In genomic region chr5:176900783-176901204, GRCh38 we compare ENCODE assay signal across 32 cellular contexts. TPM values are rescaled to one million over a fixed set of nuclear protein-coding genes. Genes with fewer than 3 reads are reported as not detected.
DNase-seq lines count a peak whose midpoint lies in the region; ATAC-seq and TF ChIP-seq lines count a peak whose summit lies in the region.
"Had no signal": no experiment of that assay in that cellular context is flagged by ENCODE, and none has a peak within 500 bp of the region (broad histone marks: within the 10 kb centered on the region; RNA-seq: fewer than 3 reads in every experiment).

No MANE protein-coding gene starts in this region.

- H3K4me1 ChIP-seq in testis (no peaks in the 10 kb centered on the region), A673 (ENCODE audit: insufficient read depth, low read length, poor library complexity, severe bottlenecking) (no peaks in the 10 kb centered on the region)
- H3K4me1 ChIP-seq: tibial artery had no signal

- POLR2A ChIA-PET in WTC11 (lab: Charles Lee) (no interaction called here), A673 (lab: Charles Lee; ENCODE audit: low non-redundant PET) (no interaction called here)

- ATAC-seq in WTC11 (no peak), HG03378 (IDR thresholded peaks at IDR 0.05; ENCODE audit: unreplicated experiment) (no peak)
- ATAC-seq: activated CD8-positive, alpha-beta memory T cell treated with anti-CD3 and anti-CD28 coated beads, Interleukin-2, amount 10 ng/mL, durations not matched to agents 7 days and 5 days; naive thymus-derived CD8-positive, alpha-beta T cell had no signal

- CTCF ChIA-PET in WTC11 (lab: Charles Lee) (interaction anchor here (1.3 to 6.3 kb wide), 5 partner anchors 9 to 240 kb away, joined by 3 to 63 read pairs (median 5); no protein-coding TSS in a partner anchor), A673 (lab: Charles Lee) (no interaction called here)

- BruUV-seq in A673 (replicated peaks; lab: Mats Ljungman, UMichigan): no TSS peak

- no peak for TF ChIP-seq POLR2A in testis (IDR thresholded peaks at IDR 0.05)

- H3K9me3 ChIP-seq in testis (no peaks in the 10 kb centered on the region), A673 (ENCODE audit: low read depth, low read length, poor library complexity, severe bottlenecking) (no peaks in the 10 kb centered on the region)
- H3K9me3 ChIP-seq: heart right ventricle, ovary, tibial artery had no signal

- DNase-seq in activated T-cell treated with anti-CD3 and anti-CD28 coated beads, Interleukin-2, amount 50 U/mL, for 24 hours: no peak
- no peak for DNase-seq in activated T-cell treated with anti-CD3 and anti-CD28 coated beads, Interleukin-2, amount 50 U/mL, for 48 hours
- DNase-seq in WTC11 (ENCODE audit: low spot score) (no peak), glutamatergic neuron (no peak), testis (peak; percentile 13), A673 (ENCODE audit: low spot score) (no peak), caudate nucleus (lab: John Stamatoyannopoulos, UW) (no peak)
- DNase-seq: activated CD4-positive, alpha-beta T cell treated with anti-CD3 and anti-CD28 coated beads, Interleukin-2, amount 10 ng/mL, durations not matched to agents 7 days and 5 days; activated CD8-positive, alpha-beta memory T cell treated with anti-CD3 and anti-CD28 coated beads, Interleukin-2, amount 10 ng/mL, durations not matched to agents 7 days and 5 days; activated naive CD8-positive, alpha-beta T cell treated with anti-CD3 and anti-CD28 coated beads, Interleukin-2, amount 10 ng/mL, durations not matched to agents 7 days and 5 days; AML-193; cerebellar nuclear complex; DMS53; effector CD4-positive, alpha-beta T cell; GDM1; HCEC 1CT; heart right ventricle; naive thymus-derived CD8-positive, alpha-beta T cell; NCI-H1930; NCI-H526 treated with DMSO at 0.1 percent for 48 hours; ovary; right cardiac atrium; stimulated activated CD4-positive, alpha-beta T cell treated with anti-CD3 and anti-CD28 coated beads, Interleukin-4, amount 100 ng/mL, for 1 hour; stimulated activated naive CD4-positive, alpha-beta T cell; tibial artery had no signal

- H3K4me1 Mint-ChIP-seq in activated T-cell treated with anti-CD3 and anti-CD28 coated beads, Interleukin-2, amount 50 U/mL, for 24 hours (ENCODE audit: low read depth): peaks cover 48% of the 10 kb centered on the region
- peaks cover 11% of the 10 kb centered on the region for H3K4me1 Mint-ChIP-seq in WTC11
- peaks cover 12% of the 10 kb centered on the region for H3K4me1 Mint-ChIP-seq in glutamatergic neuron (ENCODE audit: low read depth, unreplicated experiment)

- intact Hi-C loops in testis (cut with DNase I; ENCODE audit: low total_unique reads) (no loop called here), A673 (cut with micrococcal nuclease; ENCODE audit: unreplicated experiment) (no loop called here)

- H3K27me3 ChIP-seq in testis: no peaks in the 10 kb centered on the region
- H3K27me3 ChIP-seq in A673 (replicated peaks; ENCODE audit: insufficient read depth, low read depth, low read length, poor library complexity): no peaks in the 10 kb centered on the region
- H3K27me3 ChIP-seq: heart right ventricle, ovary, tibial artery had no signal

- TF ChIP-seq CTCF in WTC11 (IDR thresholded peaks at IDR 0.05) (no peak), glutamatergic neuron (IDR thresholded peaks at IDR 0.05; ENCODE audit: partially characterized antibody, unreplicated experiment) (no peak), testis (IDR thresholded peaks at IDR 0.05) (no peak), A673 (conservative IDR thresholded peaks at IDR 0.05; ENCODE audit: low read depth, low read length) (no peak)

- WGBS in testis, 2 donors: 68 to 76% methylated on average over 6 of the region's 6 CpGs

- H3K27ac ChIP-seq in testis (no peak overlapping the region), A673 (ENCODE audit: low read depth, low read length, poor library complexity, severe bottlenecking) (no peak overlapping the region), caudate nucleus (ENCODE audit: low read depth, low read length) (no peak overlapping the region)
- H3K27ac ChIP-seq: ovary, SK-N-MC, tibial artery, VCaP had no signal

- peak overlapping the region; percentile 86 for H3K27ac Mint-ChIP-seq in activated T-cell treated with anti-CD3 and anti-CD28 coated beads, Interleukin-2, amount 50 U/mL, for 24 hours
- peak overlapping the region; percentile 75 for H3K27ac Mint-ChIP-seq in WTC11
- no peak overlapping the region for H3K27ac Mint-ChIP-seq in glutamatergic neuron (ENCODE audit: unreplicated experiment)
- H3K27ac Mint-ChIP-seq: activated CD4-positive, alpha-beta T cell treated with anti-CD3 and anti-CD28 coated beads, Interleukin-2, amount 10 ng/mL, durations not matched to agents 7 days and 5 days; activated CD8-positive, alpha-beta memory T cell treated with anti-CD3 and anti-CD28 coated beads, Interleukin-2, amount 10 ng/mL, durations not matched to agents 7 days and 5 days; activated naive CD8-positive, alpha-beta T cell treated with anti-CD3 and anti-CD28 coated beads, Interleukin-2, amount 10 ng/mL, durations not matched to agents 7 days and 5 days; T-helper 2 cell treated with Interferon-gamma antibody and Interleukin-4, amounts not matched to agents 5 μg/mL and 100 μg/mL, for 36 hours had no signal

- H3K36me3 ChIP-seq in testis (ENCODE audit: low read depth, missing control alignments) (no peaks in the 10 kb centered on the region), A673 (ENCODE audit: insufficient read depth, low read length, poor library complexity, severe bottlenecking) (peaks cover 28% of the 10 kb centered on the region)
- H3K36me3 ChIP-seq: ovary had no signal

- no peak overlapping the region for H3K4me3 Mint-ChIP-seq in activated T-cell treated with anti-CD3 and anti-CD28 coated beads, Interleukin-2, amount 50 U/mL, for 24 hours
- H3K4me3 Mint-ChIP-seq in WTC11: no peak overlapping the region
- H3K4me3 Mint-ChIP-seq in glutamatergic neuron (ENCODE audit: unreplicated experiment): peak overlapping the region; percentile 4
- H3K4me3 Mint-ChIP-seq: activated CD4-positive, alpha-beta T cell treated with anti-CD3 and anti-CD28 coated beads, Interleukin-2, amount 10 ng/mL, durations not matched to agents 7 days and 5 days; activated CD8-positive, alpha-beta memory T cell treated with anti-CD3 and anti-CD28 coated beads, Interleukin-2, amount 10 ng/mL, durations not matched to agents 7 days and 5 days; activated naive CD8-positive, alpha-beta T cell treated with anti-CD3 and anti-CD28 coated beads, Interleukin-2, amount 10 ng/mL, durations not matched to agents 7 days and 5 days; naive thymus-derived CD8-positive, alpha-beta T cell; T-helper 2 cell treated with Interferon-gamma antibody and Interleukin-4, amounts not matched to agents 5 μg/mL and 100 μg/mL, for 36 hours had no signal

- H3K9me3 Mint-ChIP-seq in activated T-cell treated with anti-CD3 and anti-CD28 coated beads, Interleukin-2, amount 50 U/mL, for 24 hours: no peaks in the 10 kb centered on the region
- no peaks in the 10 kb centered on the region for H3K9me3 Mint-ChIP-seq in WTC11
- H3K9me3 Mint-ChIP-seq in glutamatergic neuron (ENCODE audit: unreplicated experiment): peaks cover 11% of the 10 kb centered on the region
- H3K9me3 Mint-ChIP-seq: activated CD4-positive, alpha-beta T cell treated with anti-CD3 and anti-CD28 coated beads, Interleukin-2, amount 10 ng/mL, durations not matched to agents 7 days and 5 days; activated naive CD8-positive, alpha-beta T cell treated with anti-CD3 and anti-CD28 coated beads, Interleukin-2, amount 10 ng/mL, durations not matched to agents 7 days and 5 days; naive thymus-derived CD8-positive, alpha-beta T cell; T-helper 2 cell treated with Interferon-gamma antibody and Interleukin-4, amounts not matched to agents 5 μg/mL and 100 μg/mL, for 36 hours had no signal

- no peaks in the 10 kb centered on the region for H3K27me3 Mint-ChIP-seq in activated T-cell treated with anti-CD3 and anti-CD28 coated beads, Interleukin-2, amount 50 U/mL, for 24 hours
- no peaks in the 10 kb centered on the region for H3K27me3 Mint-ChIP-seq in WTC11 (ENCODE audit: low read depth)
- peaks cover 6% of the 10 kb centered on the region for H3K27me3 Mint-ChIP-seq in glutamatergic neuron (ENCODE audit: unreplicated experiment)
- H3K27me3 Mint-ChIP-seq: activated CD4-positive, alpha-beta T cell treated with anti-CD3 and anti-CD28 coated beads, Interleukin-2, amount 10 ng/mL, durations not matched to agents 7 days and 5 days; activated naive CD8-positive, alpha-beta T cell treated with anti-CD3 and anti-CD28 coated beads, Interleukin-2, amount 10 ng/mL, durations not matched to agents 7 days and 5 days had no signal

- H3K4me3 ChIP-seq in testis: no peak overlapping the region
- H3K4me3 ChIP-seq in A673 (ENCODE audit: low read depth, low read length, poor library complexity, severe bottlenecking): no peak overlapping the region
- H3K4me3 ChIP-seq: heart right ventricle, ovary, SK-N-MC, tibial artery had no signal

- peaks cover 55% of the 10 kb centered on the region for H3K36me3 Mint-ChIP-seq in activated T-cell treated with anti-CD3 and anti-CD28 coated beads, Interleukin-2, amount 50 U/mL, for 24 hours (ENCODE audit: low read depth)
- H3K36me3 Mint-ChIP-seq in WTC11: peaks cover 19% of the 10 kb centered on the region
- H3K36me3 Mint-ChIP-seq in glutamatergic neuron (ENCODE audit: unreplicated experiment): peaks cover 4% of the 10 kb centered on the region

TF ChIP-seq in WTC11, 78 proteins besides CTCF, POLR2A, EP300 and RAD21 (continues in another document):
- no peak for TF ChIP-seq RELA (CRISPR knock-in tag; IDR thresholded peaks at IDR 0.05; ENCODE audit: borderline replicate concordance)
- no peak for TF ChIP-seq ZNF138 (CRISPR knock-in tag; conservative IDR thresholded peaks at IDR 0.05)

RNA-seq across cellular contexts. Expression of gene HK3, which starts 1.6 kb away (rescaled TPM):
- total RNA-seq in WTC11 (2021): 0.17 to 0.18 TPM in 2 of 3 replicates, not detected in the other
- not detected for total RNA-seq in glutamatergic neuron (ENCODE audit: unreplicated experiment)
- 1 to 10 TPM; 6.3 to 6.4 TPM for total RNA-seq in testis
- 10.9 TPM for polyA plus RNA-seq in testis (ENCODE audit: insufficient read depth, low read depth, low replicate concordance)
- 0.15 and 0.84 TPM in 2 replicates for total RNA-seq in A673 (2021)
- total RNA-seq: A172; activated CD8-positive, alpha-beta memory T cell treated with anti-CD3 and anti-CD28 coated beads, Interleukin-2, amount 10 ng/mL, durations not matched to agents 7 days and 5 days; LHCN-M2; RPMI7951 had no signal
